In the genomic region with DNA sequence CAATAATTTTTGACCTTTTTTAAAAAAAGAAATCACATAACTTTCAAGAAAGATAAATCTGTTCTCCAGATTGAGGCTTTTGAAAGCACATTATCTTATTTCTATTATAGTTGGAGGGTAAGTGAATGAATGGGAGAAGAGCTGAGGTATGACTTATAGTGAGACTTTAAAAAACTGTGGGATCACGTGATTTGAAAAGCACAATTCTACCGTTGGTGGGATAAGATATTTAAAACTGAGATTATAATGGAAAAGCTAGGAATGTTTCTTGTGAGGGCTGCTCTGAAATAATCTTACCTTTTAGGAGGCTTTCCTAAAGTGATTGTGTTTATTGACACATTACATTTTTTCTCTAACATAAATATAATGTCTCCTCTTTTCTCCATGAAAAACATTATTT, we compare ENCODE assay signal across 34 cellular contexts. TPM values are rescaled to one million over a fixed set of nuclear protein-coding genes. Genes with fewer than 3 reads are reported as not detected.
"Had no signal": no experiment of that assay in that cellular context is flagged by ENCODE, and none has a peak within 500 bp of the region (broad histone marks: within the 10 kb centered on the region; RNA-seq: fewer than 3 reads in every experiment).

No MANE protein-coding gene starts in this region.

- H3K36me3 ChIP-seq: stomach, suprapubic skin, thoracic aorta, thyroid gland, tibial artery, tibial nerve, transverse colon, upper lobe of left lung, upper lobe of right lung, uterus, vagina had no signal

- H3K4me1 ChIP-seq: stomach, suprapubic skin, testis, thyroid gland, tibial artery, tibial nerve, transverse colon, upper lobe of left lung, upper lobe of right lung, uterus, vagina had no signal

- H3K27ac ChIP-seq: stomach, suprapubic skin, testis, thoracic aorta, thyroid gland, tibial artery, tibial nerve, transverse colon, upper lobe of left lung, upper lobe of right lung, uterus, vagina had no signal

- H3K9me3 Mint-ChIP-seq: stimulated activated effector memory CD8-positive, alpha-beta T cell treated with anti-CD3 and anti-CD28 coated beads, Interleukin-12 subunit alpha, Interleukin-12 subunit beta, amount 100 ng/mL, for 72 hours; stimulated activated naive B cell treated with anti-CD40 and anti-IgM and Interleukin-4, amounts not matched to agents 10 μg/mL and 1 μg/mL and 100 μg/mL, for 72 hours; stimulated activated naive CD8-positive, alpha-beta T cell treated with anti-CD3 and anti-CD28 coated beads, Interleukin-15, amount 100 ng/mL, for 72 hours; stimulated activated naive CD8-positive, alpha-beta T cell treated with anti-CD3 and anti-CD28 coated beads, Interleukin-15, Interleukin-2, amounts not matched to agents 100 ng/mL and 50 ng/mL, for 24 hours; type B pancreatic cell had no signal

- H3K4me3 ChIP-seq: stomach, suprapubic skin, testis, thoracic aorta, thyroid gland, tibial artery, tibial nerve, transverse colon, upper lobe of left lung, upper lobe of right lung, uterus, vagina had no signal

- H3K4me1 Mint-ChIP-seq: stimulated activated effector memory CD8-positive, alpha-beta T cell treated with anti-CD3 and anti-CD28 coated beads, Interleukin-12 subunit alpha, Interleukin-12 subunit beta, amount 100 ng/mL, for 72 hours; stimulated activated memory B cell treated with anti-CD40 and anti-IgM and Interleukin-4, amounts not matched to agents 10 μg/mL and 1 μg/mL and 100 μg/mL, for 72 hours; stimulated activated naive B cell treated with anti-CD40 and anti-IgM and Interleukin-4, amounts not matched to agents 10 μg/mL and 1 μg/mL and 100 μg/mL, for 72 hours; stimulated activated naive CD8-positive, alpha-beta T cell treated with anti-CD3 and anti-CD28 coated beads, Interleukin-15, amount 100 ng/mL, for 72 hours had no signal

- H3K27me3 Mint-ChIP-seq: type B pancreatic cell had no signal

- FAIRE-seq: urothelium cell line had no signal

- H3K27ac Mint-ChIP-seq: stimulated activated effector memory CD8-positive, alpha-beta T cell treated with anti-CD3 and anti-CD28 coated beads, Interleukin-12 subunit alpha, Interleukin-12 subunit beta, amount 100 ng/mL, for 72 hours; stimulated activated memory B cell treated with anti-CD40 and anti-IgM and Interleukin-4, amounts not matched to agents 10 μg/mL and 1 μg/mL and 100 μg/mL, for 72 hours; stimulated activated naive B cell treated with anti-CD40 and anti-IgM and Interleukin-4, amounts not matched to agents 10 μg/mL and 1 μg/mL and 100 μg/mL, for 72 hours; stimulated activated naive CD8-positive, alpha-beta T cell treated with anti-CD3 and anti-CD28 coated beads, Interleukin-15, amount 100 ng/mL, for 72 hours; stimulated activated naive CD8-positive, alpha-beta T cell treated with anti-CD3 and anti-CD28 coated beads, Interleukin-15, Interleukin-2, amounts not matched to agents 100 ng/mL and 50 ng/mL, for 24 hours; type B pancreatic cell had no signal

- H3K27me3 ChIP-seq: stomach, suprapubic skin, testis, thyroid gland, tibial nerve, transverse colon, upper lobe of left lung, upper lobe of right lung, uterus, vagina had no signal

- H3K4me3 Mint-ChIP-seq: stimulated activated effector memory CD8-positive, alpha-beta T cell treated with anti-CD3 and anti-CD28 coated beads, Interleukin-12 subunit alpha, Interleukin-12 subunit beta, amount 100 ng/mL, for 72 hours; stimulated activated memory B cell treated with anti-CD40 and anti-IgM and Interleukin-4, amounts not matched to agents 10 μg/mL and 1 μg/mL and 100 μg/mL, for 72 hours; stimulated activated naive B cell treated with anti-CD40 and anti-IgM and Interleukin-4, amounts not matched to agents 10 μg/mL and 1 μg/mL and 100 μg/mL, for 72 hours; stimulated activated naive CD8-positive, alpha-beta T cell treated with anti-CD3 and anti-CD28 coated beads, Interleukin-15, amount 100 ng/mL, for 72 hours; stimulated activated naive CD8-positive, alpha-beta T cell treated with anti-CD3 and anti-CD28 coated beads, Interleukin-15, Interleukin-2, amounts not matched to agents 100 ng/mL and 50 ng/mL, for 24 hours; type B pancreatic cell had no signal

- H3K36me3 Mint-ChIP-seq: stimulated activated effector memory CD8-positive, alpha-beta T cell treated with anti-CD3 and anti-CD28 coated beads, Interleukin-12 subunit alpha, Interleukin-12 subunit beta, amount 100 ng/mL, for 72 hours; stimulated activated memory B cell treated with anti-CD40 and anti-IgM and Interleukin-4, amounts not matched to agents 10 μg/mL and 1 μg/mL and 100 μg/mL, for 72 hours; stimulated activated naive B cell treated with anti-CD40 and anti-IgM and Interleukin-4, amounts not matched to agents 10 μg/mL and 1 μg/mL and 100 μg/mL, for 72 hours; type B pancreatic cell had no signal

- ATAC-seq: stimulated activated effector memory CD8-positive, alpha-beta T cell treated with anti-CD3 and anti-CD28 coated beads, Interleukin-12 subunit alpha, Interleukin-12 subunit beta, amount 100 ng/mL, for 72 hours; stimulated activated memory B cell treated with anti-CD40 and anti-IgM and Interleukin-4, amounts not matched to agents 10 μg/mL and 1 μg/mL and 100 μg/mL, for 72 hours; stimulated activated naive B cell treated with anti-CD40 and anti-IgM and Interleukin-4, amounts not matched to agents 10 μg/mL and 1 μg/mL and 100 μg/mL, for 72 hours; stimulated activated naive CD8-positive, alpha-beta T cell treated with anti-CD3 and anti-CD28 coated beads, Interleukin-15, amount 100 ng/mL, for 72 hours; stimulated activated naive CD8-positive, alpha-beta T cell treated with anti-CD3 and anti-CD28 coated beads, Interleukin-15, Interleukin-2, amounts not matched to agents 100 U/mL and 50 U/mL, for 24 hours; upper lobe of right lung had no signal

- DNase-seq: stimulated activated CD4-positive, alpha-beta T cell treated with anti-CD3 and anti-CD28 coated beads, Interleukin-2, amount 100 ng/mL, for 48 hours; stimulated activated CD4-positive, alpha-beta T cell treated with anti-CD3 and anti-CD28 coated beads, Interleukin-4, amount 100 ng/mL, for 1 hour; stimulated activated CD4-positive, alpha-beta T cell treated with anti-CD3 and anti-CD28 coated beads, Interleukin-4, amount 100 ng/mL, for 24 hours; stimulated activated CD4-positive, alpha-beta T cell treated with anti-CD3 and anti-CD28 coated beads, Interleukin-4, amount 100 ng/mL, for 4 hours; stimulated activated CD8-positive, alpha-beta memory T cell treated with anti-CD3 and anti-CD28 coated beads, Interleukin-4, amount 100 ng/mL, for 48 hours; stimulated activated naive B cell treated with anti-CD40 and anti-IgM and Interleukin-4, amounts not matched to agents 10 μg/mL and 1 μg/mL and 100 μg/mL, for 72 hours; stimulated activated naive CD4-positive, alpha-beta T cell; stimulated activated naive CD4-positive, alpha-beta T cell treated with Interleukin-2 at 50 U/mL for 16 hours; stimulated activated naive CD8-positive, alpha-beta T cell treated with anti-CD3 and anti-CD28 coated beads, Interleukin-15, amount 100 ng/mL, for 72 hours; stimulated activated naive CD8-positive, alpha-beta T cell treated with anti-CD3 and anti-CD28 coated beads, Interleukin-15, Interleukin-2, amounts not matched to agents 100 U/mL and 50 U/mL, for 24 hours; stomach; substantia nigra; testis; thyroid gland; tibial artery; transverse colon; trophoblast cell; upper lobe of left lung; upper lobe of right lung; uterus had no signal

- H3K9me3 ChIP-seq: stomach, suprapubic skin, testis, thoracic aorta, thyroid gland, tibial artery, tibial nerve, transverse colon, upper lobe of left lung, upper lobe of right lung, uterus, vagina had no signal

RNA-seq across cellular contexts. Expression of a gene that starts 9.5 kb away (rescaled TPM):
- total RNA-seq: stomach, subcutaneous adipose tissue, suprapubic skin, temporal lobe, thoracic aorta, thyroid gland, tibial nerve, transverse colon, upper lobe of left lung, upper lobe of right lung, ureter, uterus, vagina had no signal
- polyA plus RNA-seq: thymus, urinary bladder had no signal
